27 cellular contexts compared by ENCODE assay signal in the genomic region with DNA sequence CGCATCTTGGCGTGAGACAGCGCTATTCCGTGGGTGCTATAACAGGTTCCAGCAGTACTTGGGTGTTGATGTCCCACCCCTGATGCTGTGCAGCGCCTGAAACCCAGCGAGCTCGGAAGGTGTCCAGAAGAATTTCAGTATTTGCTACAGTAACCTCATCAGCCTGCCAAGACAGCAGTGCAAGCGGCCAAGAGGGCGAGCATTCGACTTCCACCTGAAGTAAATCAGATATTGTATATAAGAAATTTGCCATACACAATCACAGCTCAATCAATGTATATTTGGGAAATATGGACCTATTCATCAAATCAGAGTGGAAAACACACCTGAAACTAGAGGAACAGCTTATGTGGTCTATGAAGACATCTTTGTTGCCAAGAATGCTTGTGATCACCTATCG.
"Had no signal": no experiment of that assay in that cellular context is flagged by ENCODE, and none has a peak within 500 bp of the region (broad histone marks: within the 10 kb centered on the region; RNA-seq: fewer than 3 reads in every experiment).

No MANE protein-coding gene starts in this region.

- ATAC-seq: activated CD8-positive, alpha-beta T cell treated with anti-CD3 and anti-CD28 coated beads for 36 hours; activated T-cell treated with anti-CD3 and anti-CD28 coated beads, Interleukin-2, amount 50 U/mL, for 72 hours; activated T-helper 17 cell treated with anti-CD3 and anti-CD28 coated beads, Interleukin-2, amount 50 U/mL, for 72 hours; body of pancreas; Panc1 had no signal

- H3K9me3 Mint-ChIP-seq: activated CD4-positive, alpha-beta T cell treated with anti-CD3 and anti-CD28 coated beads, Interleukin-2, amount 10 ng/mL, durations not matched to agents 24 days and 14 days; activated CD8-positive, alpha-beta T cell treated with anti-CD3 and anti-CD28 coated beads for 36 hours; activated T-cell treated with anti-CD3 and anti-CD28 coated beads, Interleukin-2, amount 50 U/mL, for 72 hours; activated T-helper 17 cell treated with anti-CD3 and anti-CD28 coated beads, Interleukin-2, amount 50 U/mL, for 72 hours; T-helper 2 cell treated with Interferon-gamma antibody and Interleukin-4, amounts not matched to agents 5 μg/mL and 100 μg/mL, for 36 hours had no signal

- H3K27me3 Mint-ChIP-seq: activated CD4-positive, alpha-beta T cell treated with anti-CD3 and anti-CD28 coated beads, Interleukin-2, amount 10 ng/mL, durations not matched to agents 24 days and 14 days; activated CD8-positive, alpha-beta T cell treated with anti-CD3 and anti-CD28 coated beads for 36 hours; activated T-helper 17 cell treated with anti-CD3 and anti-CD28 coated beads, Interleukin-2, amount 50 U/mL, for 72 hours had no signal

- DNase-seq: activated CD4-positive, alpha-beta T cell treated with anti-CD3 and anti-CD28 coated beads, Interleukin-2, amount 10 ng/mL, durations not matched to agents 24 days and 14 days; activated CD4-positive, alpha-beta T cell treated with anti-CD3 and anti-CD28 coated beads, Interleukin-2, amount 50 U/mL, for 4 hours; activated CD8-positive, alpha-beta T cell treated with anti-CD3 and anti-CD28 coated beads for 36 hours; activated effector memory CD4-positive, alpha-beta T cell treated with anti-CD3 and anti-CD28 coated beads, Interleukin-2, amount 50 U/mL, for 16 hours; activated naive CD4-positive, alpha-beta T cell; activated naive CD4-positive, alpha-beta T cell treated with anti-CD3 and anti-CD28 coated beads, Interleukin-2, amount 50 U/mL, for 16 hours; activated T-cell treated with anti-CD3 and anti-CD28 coated beads, Interleukin-2, amount 50 U/mL, for 1 hour; activated T-cell treated with anti-CD3 and anti-CD28 coated beads, Interleukin-2, amount 50 U/mL, for 72 hours; adrenal gland; body of pancreas; NCI-H1092 treated with DMSO at 0.1 percent for 48 hours; NCI-H1417; NCI-H146; NCI-H187 treated with DMSO at 0.1 percent for 48 hours; NCI-H2081; NCI-H2171 treated with DMSO at 0.1 percent for 48 hours; NCI-H2227 treated with DMSO at 0.1 percent for 48 hours; NCI-H446; NCI-H510A treated with DMSO at 0.1 percent for 48 hours; NCI-H526 treated with DMSO at 0.1 percent for 48 hours; NCI-H82; SHP77; SJCRH30 had no signal

- H3K27ac Mint-ChIP-seq: activated CD4-positive, alpha-beta T cell treated with anti-CD3 and anti-CD28 coated beads, Interleukin-2, amount 10 ng/mL, durations not matched to agents 24 days and 14 days; activated CD8-positive, alpha-beta T cell treated with anti-CD3 and anti-CD28 coated beads for 36 hours; activated T-cell treated with anti-CD3 and anti-CD28 coated beads, Interleukin-2, amount 50 U/mL, for 72 hours; activated T-helper 17 cell treated with anti-CD3 and anti-CD28 coated beads, Interleukin-2, amount 50 U/mL, for 72 hours; T-helper 2 cell treated with Interferon-gamma antibody and Interleukin-4, amounts not matched to agents 5 μg/mL and 100 μg/mL, for 36 hours had no signal

- H3K4me3 Mint-ChIP-seq: activated CD4-positive, alpha-beta T cell treated with anti-CD3 and anti-CD28 coated beads, Interleukin-2, amount 10 ng/mL, durations not matched to agents 24 days and 14 days; activated CD8-positive, alpha-beta T cell treated with anti-CD3 and anti-CD28 coated beads for 36 hours; activated T-cell treated with anti-CD3 and anti-CD28 coated beads, Interleukin-2, amount 50 U/mL, for 72 hours; activated T-helper 17 cell treated with anti-CD3 and anti-CD28 coated beads, Interleukin-2, amount 50 U/mL, for 72 hours; T-helper 2 cell treated with Interferon-gamma antibody and Interleukin-4, amounts not matched to agents 5 μg/mL and 100 μg/mL, for 36 hours had no signal

- H3K9me3 ChIP-seq: adrenal gland, body of pancreas, breast epithelium, SJCRH30 had no signal
